ENCODE assay signal across 10 cellular contexts in genomic region chr15:33722005-33722672, GRCh38.
DNase-seq lines count a peak whose midpoint lies in the region; ATAC-seq and TF ChIP-seq lines count a peak whose summit lies in the region.
"Had no signal": no experiment of that assay in that cellular context is flagged by ENCODE, and none has a peak within 500 bp of the region (broad histone marks: within the 10 kb centered on the region; RNA-seq: fewer than 3 reads in every experiment).

No MANE protein-coding gene starts in this region.

- peaks cover 5% of the 10 kb centered on the region for H3K4me1 ChIP-seq in osteoblast (ENCODE audit: insufficient read depth, low read length)

- peaks cover 7% of the 10 kb centered on the region for H3K9me3 Mint-ChIP-seq in activated CD4-positive, alpha-beta T cell treated with anti-CD3 and anti-CD28 coated beads, Interleukin-2, amount 10 ng/mL, durations not matched to agents 24 days and 14 days
- H3K9me3 Mint-ChIP-seq in endothelial cell (ENCODE audit: unreplicated experiment), result no peaks in the 10 kb centered on the region
- H3K9me3 Mint-ChIP-seq: brain; stimulated activated effector memory CD8-positive, alpha-beta T cell treated with anti-CD3 and anti-CD28 coated beads, Interleukin-12 subunit alpha, Interleukin-12 subunit beta, amount 100 ng/mL, for 72 hours had no signal

- peak; percentile 73 for DNase-seq in osteoblast (ENCODE audit: insufficient read length, low spot score, missing footprints)
- no peak for DNase-seq in stimulated activated CD4-positive, alpha-beta T cell treated with anti-CD3 and anti-CD28 coated beads, Interleukin-2, amount 100 ng/mL, for 24 hours
- DNase-seq in activated CD4-positive, alpha-beta T cell treated with anti-CD3 and anti-CD28 coated beads, Interleukin-2, amount 10 ng/mL, durations not matched to agents 24 days and 14 days, result no peak
- no peak for DNase-seq in endothelial cell (ENCODE audit: low spot score)
- no peak for DNase-seq in T-helper 17 cell

- H3K4me2 ChIP-seq in osteoblast (ENCODE audit: insufficient read depth, low read length), result no peak overlapping the region

- H3K36me3 Mint-ChIP-seq in activated CD4-positive, alpha-beta T cell treated with anti-CD3 and anti-CD28 coated beads, Interleukin-2, amount 10 ng/mL, durations not matched to agents 24 days and 14 days (ENCODE audit: low read depth), result no peaks in the 10 kb centered on the region
- H3K36me3 Mint-ChIP-seq in endothelial cell (ENCODE audit: low read depth, unreplicated experiment) (no peaks in the 10 kb centered on the region), T-helper 17 cell (ENCODE audit: low read depth) (no peaks in the 10 kb centered on the region)
- H3K36me3 Mint-ChIP-seq: brain; stimulated activated effector memory CD8-positive, alpha-beta T cell treated with anti-CD3 and anti-CD28 coated beads, Interleukin-12 subunit alpha, Interleukin-12 subunit beta, amount 100 ng/mL, for 72 hours had no signal

- no peaks in the 10 kb centered on the region for H3K4me1 Mint-ChIP-seq in activated CD4-positive, alpha-beta T cell treated with anti-CD3 and anti-CD28 coated beads, Interleukin-2, amount 10 ng/mL, durations not matched to agents 24 days and 14 days
- peaks cover 14% of the 10 kb centered on the region for H3K4me1 Mint-ChIP-seq in endothelial cell (ENCODE audit: unreplicated experiment)
- no peaks in the 10 kb centered on the region for H3K4me1 Mint-ChIP-seq in T-helper 17 cell
- H3K4me1 Mint-ChIP-seq: brain; stimulated activated effector memory CD8-positive, alpha-beta T cell treated with anti-CD3 and anti-CD28 coated beads, Interleukin-12 subunit alpha, Interleukin-12 subunit beta, amount 100 ng/mL, for 72 hours had no signal

- no peak overlapping the region for H2AFZ ChIP-seq in osteoblast (ENCODE audit: low read length)

- no peaks in the 10 kb centered on the region for H3K27me3 ChIP-seq in osteoblast (ENCODE audit: insufficient read depth, low read length)

- no peak overlapping the region for H3K27ac Mint-ChIP-seq in activated CD4-positive, alpha-beta T cell treated with anti-CD3 and anti-CD28 coated beads, Interleukin-2, amount 10 ng/mL, durations not matched to agents 24 days and 14 days
- no peak overlapping the region for H3K27ac Mint-ChIP-seq in endothelial cell (ENCODE audit: unreplicated experiment)
- no peak overlapping the region for H3K27ac Mint-ChIP-seq in T-helper 17 cell
- H3K27ac Mint-ChIP-seq: stimulated activated effector memory CD8-positive, alpha-beta T cell treated with anti-CD3 and anti-CD28 coated beads, Interleukin-12 subunit alpha, Interleukin-12 subunit beta, amount 100 ng/mL, for 72 hours had no signal

- peaks cover 2% of the 10 kb centered on the region for H3K27me3 Mint-ChIP-seq in activated CD4-positive, alpha-beta T cell treated with anti-CD3 and anti-CD28 coated beads, Interleukin-2, amount 10 ng/mL, durations not matched to agents 24 days and 14 days
- H3K27me3 Mint-ChIP-seq in endothelial cell (ENCODE audit: unreplicated experiment) (no peaks in the 10 kb centered on the region), T-helper 17 cell (peaks cover 23% of the 10 kb centered on the region)

- ATAC-seq in GM19035 (IDR thresholded peaks at IDR 0.05; ENCODE audit: unreplicated experiment) (peak; percentile 64), HG03097 (IDR thresholded peaks at IDR 0.05; ENCODE audit: low FRiP score, unreplicated experiment) (peak; percentile 93), SK-N-SH treated with all-trans-retinoic acid at 6 μM for 48 hours (peak; percentile 42; the same call in 2 of the 3 replicates), T-helper 17 cell (no peak)
- ATAC-seq: stimulated activated effector memory CD8-positive, alpha-beta T cell treated with anti-CD3 and anti-CD28 coated beads, Interleukin-12 subunit alpha, Interleukin-12 subunit beta, amount 100 ng/mL, for 72 hours had no signal

- H3K79me2 ChIP-seq in osteoblast (ENCODE audit: insufficient read depth, low read length), result no peaks in the 10 kb centered on the region

- TF ChIP-seq CTCF in osteoblast (IDR thresholded peaks at IDR 0.05; ENCODE audit: extremely low read depth, low read depth, low read length) (no peak), endothelial cell (IDR thresholded peaks at IDR 0.05; ENCODE audit: unreplicated experiment) (no peak)

- H3K4me3 ChIP-seq in osteoblast (ENCODE audit: insufficient read depth, low read length), result no peak overlapping the region

- intact Hi-C loops in activated CD4-positive, alpha-beta T cell treated with anti-CD3 and anti-CD28 coated beads, Interleukin-2, amount 10 ng/mL, durations not matched to agents 24 days and 14 days (cut with micrococcal nuclease), result no loop called here

- no peak overlapping the region for H3K4me3 Mint-ChIP-seq in activated CD4-positive, alpha-beta T cell treated with anti-CD3 and anti-CD28 coated beads, Interleukin-2, amount 10 ng/mL, durations not matched to agents 24 days and 14 days
- H3K4me3 Mint-ChIP-seq in endothelial cell (ENCODE audit: unreplicated experiment) (no peak overlapping the region), T-helper 17 cell (no peak overlapping the region)
- H3K4me3 Mint-ChIP-seq: brain; stimulated activated effector memory CD8-positive, alpha-beta T cell treated with anti-CD3 and anti-CD28 coated beads, Interleukin-12 subunit alpha, Interleukin-12 subunit beta, amount 100 ng/mL, for 72 hours had no signal

- H3K27ac ChIP-seq in osteoblast (ENCODE audit: low read depth, low read length), result no peak overlapping the region

- no peaks in the 10 kb centered on the region for H3K9me3 ChIP-seq in osteoblast (ENCODE audit: low read depth, low read length)
- H3K9me3 ChIP-seq in T-helper 17 cell (ENCODE audit: control insufficient read depth, low read length, poor library complexity, severe bottlenecking), result no peaks in the 10 kb centered on the region

- no peaks in the 10 kb centered on the region for H3K36me3 ChIP-seq in osteoblast (ENCODE audit: insufficient read depth, low read length)

- H4K20me1 ChIP-seq in osteoblast (ENCODE audit: insufficient read depth, low read length), result no peaks in the 10 kb centered on the region

TF ChIP-seq in SK-N-SH treated with all-trans-retinoic acid at 6 μM for 48 hours, 23 proteins besides CTCF, POLR2A, EP300 and RAD21:
- TF ChIP-seq ARNTL (CRISPR knock-in tag; IDR thresholded peaks at IDR 0.05; ENCODE audit: borderline replicate concordance, low read depth) (no peak), ZFP30 (CRISPR knock-in tag; IDR thresholded peaks at IDR 0.05) (no peak), ZNF8 (CRISPR knock-in tag; IDR thresholded peaks at IDR 0.05) (no peak), ZC3H10 (CRISPR knock-in tag; IDR thresholded peaks at IDR 0.05) (no peak), GLIS3 (CRISPR knock-in tag; IDR thresholded peaks at IDR 0.05) (no peak), ZFP3 (CRISPR knock-in tag; IDR thresholded peaks at IDR 0.05) (no peak), ZNF565 (CRISPR knock-in tag; conservative IDR thresholded peaks at IDR 0.05; ENCODE audit: low read depth) (no peak), TOX (CRISPR knock-in tag; IDR thresholded peaks at IDR 0.05; ENCODE audit: borderline replicate concordance) (no peak), TCF4 (CRISPR knock-in tag; IDR thresholded peaks at IDR 0.05; ENCODE audit: borderline replicate concordance) (no peak), CSDC2 (CRISPR knock-in tag; IDR thresholded peaks at IDR 0.05) (no peak)
